Comparison of ENCODE assay signal across 9 cellular contexts in genomic region chr5:171907731-171908343, GRCh38.
DNase-seq lines count a peak whose midpoint lies in the region; ATAC-seq and TF ChIP-seq lines count a peak whose summit lies in the region.
"Had no signal": no experiment of that assay in that cellular context is flagged by ENCODE, and none has a peak within 500 bp of the region (broad histone marks: within the 10 kb centered on the region; RNA-seq: fewer than 3 reads in every experiment).

No MANE protein-coding gene starts in this region.

- no peaks in the 10 kb centered on the region for H3K27me3 Mint-ChIP-seq in brain
- H3K27me3 Mint-ChIP-seq: dendritic cell treated with granulocyte-macrophage colony-stimulating factor and Interleukin-4, amounts not matched to agents 40 ng/mL and 50 ng/mL, for 4 days had no signal

- no peaks in the 10 kb centered on the region for H3K9me3 ChIP-seq in SK-N-SH

- peaks cover 14% of the 10 kb centered on the region for H3K36me3 Mint-ChIP-seq in brain

- H3K9ac ChIP-seq in KMS-11 (no peak overlapping the region), SK-N-SH (no peak overlapping the region)

- H3K79me2 ChIP-seq in KMS-11 (ENCODE audit: insufficient read depth, low read depth) (no peaks in the 10 kb centered on the region), SK-N-SH (ENCODE audit: insufficient read depth) (peaks cover 72% of the 10 kb centered on the region)

- peak; percentile 48 for DNase-seq in Daoy (ENCODE audit: low read depth)
- DNase-seq in SK-N-SH: peak; percentile 52
- peak; percentile 66 for DNase-seq in iris pigment epithelial cell (ENCODE audit: low read depth)
- peak; percentile 15 for DNase-seq in stimulated activated CD4-positive, alpha-beta T cell treated with anti-CD3 and anti-CD28 coated beads, Interleukin-4, amount 100 ng/mL, for 1 hour

- TF ChIP-seq CTCF in KMS-11 (conservative IDR thresholded peaks at IDR 0.05; ENCODE audit: low read depth, low read length) (peak; percentile 76), SK-N-SH (IDR thresholded peaks at IDR 0.05) (peak; percentile 85), brain (conservative IDR thresholded peaks at IDR 0.05) (peak; percentile 81 to 92)

- H3K27ac ChIP-seq in KMS-11 (no peak overlapping the region), SK-N-SH (ENCODE audit: low read depth in 2 of 2, low read length in 1 of 2) (no peak overlapping the region)

- ATAC-seq in GM21360 (IDR thresholded peaks at IDR 0.05; ENCODE audit: unreplicated experiment) (peak; percentile 63), HG02763 (IDR thresholded peaks at IDR 0.05; ENCODE audit: unreplicated experiment) (no peak)

- peak; percentile 88 for TF ChIP-seq RAD21 in SK-N-SH (IDR thresholded peaks at IDR 0.05; ENCODE audit: low read length)

- CTCF ChIA-PET in SK-N-SH (lab: Yijun Ruan, JAX): interaction anchor here (0.7 to 8.8 kb wide), 27 partner anchors 8 to 488 kb away, joined by 3 to 122 read pairs (median 3); partner anchors contain the start of gene FGF18

- no peaks in the 10 kb centered on the region for H3K36me3 ChIP-seq in KMS-11 (ENCODE audit: insufficient read depth)
- peaks cover 12 to 14% of the 10 kb centered on the region in 2 experiments for H3K36me3 ChIP-seq in SK-N-SH (replicated peaks in 1 of 2; ENCODE audit: control insufficient read depth in 1 of 2, insufficient read depth in 2 of 2, low read length in 1 of 2)

- no peak overlapping the region for H3K4me2 ChIP-seq in KMS-11
- H3K4me2 ChIP-seq in SK-N-SH: no peak overlapping the region

- POLR2A ChIA-PET in SK-N-SH (lab: Yijun Ruan, JAX): no interaction called here

- peaks cover 8% of the 10 kb centered on the region for H3F3A ChIP-seq in SK-N-SH (replicated peaks; ENCODE audit: insufficient read depth)

- TF ChIP-seq EP300 in SK-N-SH (IDR thresholded peaks at IDR 0.05; ENCODE audit: borderline replicate concordance in 1 of 2, low read depth in 1 of 2, low read length in 1 of 2): peak in 1 of 2 experiments; percentile 25; a peak in 1 of 4 replicates

- H2AFZ ChIP-seq in KMS-11 (ENCODE audit: low read depth) (no peak overlapping the region), SK-N-SH (ENCODE audit: low read depth) (no peak overlapping the region)

- peaks cover 42% of the 10 kb centered on the region for H3K4me1 Mint-ChIP-seq in brain

- 16% methylated on average over 4 of the region's 4 CpGs for WGBS in SK-N-SH (ENCODE audit: low lambda C conversion rate)

- H4K20me1 ChIP-seq in KMS-11 (ENCODE audit: insufficient read depth): no peaks in the 10 kb centered on the region
- H4K20me1 ChIP-seq in SK-N-SH (ENCODE audit: insufficient read depth): peaks cover 90% of the 10 kb centered on the region

- H3K27me3 ChIP-seq in KMS-11 (ENCODE audit: insufficient read depth, low read depth) (no peaks in the 10 kb centered on the region), SK-N-SH (ENCODE audit: insufficient read depth) (no peaks in the 10 kb centered on the region)

- H3K27ac Mint-ChIP-seq in brain: no peak overlapping the region
- H3K27ac Mint-ChIP-seq: dendritic cell treated with granulocyte-macrophage colony-stimulating factor and Interleukin-4, amounts not matched to agents 40 ng/mL and 50 ng/mL, for 4 days had no signal

- H3K4me1 ChIP-seq in KMS-11 (ENCODE audit: low read depth, poor library complexity, severe bottlenecking) (peaks cover 9% of the 10 kb centered on the region), SK-N-SH (ENCODE audit: control insufficient read depth in 1 of 2, insufficient read depth in 2 of 2, low read depth in 1 of 2, low read length in 1 of 2) (peaks cover 0 to 7% of the 10 kb centered on the region in 2 experiments; a peak in 2 of 4 replicates)

- H3K4me3 ChIP-seq in KMS-11 (IDR thresholded peaks at IDR 0.05; ENCODE audit: insufficient read depth, low read depth, low read length) (no peak overlapping the region), SK-N-SH (ENCODE audit: low read depth in 2 of 2, low read length in 1 of 2) (peak overlapping the region in 1 of 2 experiments; percentile 12; a peak in 1 of 4 replicates)

- no peaks in the 10 kb centered on the region for H3K9me3 Mint-ChIP-seq in brain
- H3K9me3 Mint-ChIP-seq: dendritic cell treated with granulocyte-macrophage colony-stimulating factor and Interleukin-4, amounts not matched to agents 40 ng/mL and 50 ng/mL, for 4 days had no signal

- no peak overlapping the region for H3K4me3 Mint-ChIP-seq in brain
- H3K4me3 Mint-ChIP-seq: dendritic cell treated with granulocyte-macrophage colony-stimulating factor and Interleukin-4, amounts not matched to agents 40 ng/mL and 50 ng/mL, for 4 days had no signal

- no peaks in the 10 kb centered on the region for H3K9me2 ChIP-seq in SK-N-SH

TF ChIP-seq in SK-N-SH, 30 proteins besides CTCF, POLR2A, EP300 and RAD21:
- peak; percentile 76 for TF ChIP-seq SMC3 (IDR thresholded peaks at IDR 0.05; ENCODE audit: low read depth, low read length)
- TF ChIP-seq RCOR1 (IDR thresholded peaks at IDR 0.05; ENCODE audit: low read length): no peak

Comparison
In these comparisons a context has a peak if more than half of its experiments do, and no peak if none do; other contexts are left out.
1. DNase-seq: peak in every context shown above with its lines; median percentile 66 in iris pigment epithelial cell; 52 in SK-N-SH; 48 in Daoy; 15 in stimulated activated CD4-positive, alpha-beta T cell treated with anti-CD3 and anti-CD28 coated beads, Interleukin-4, amount 100 ng/mL, for 1 hour.